Comparison of ENCODE assay signal across 13 cellular contexts in genomic region chr11:90133560-90134145, GRCh38. TPM values are rescaled to one million over a fixed set of nuclear protein-coding genes. Genes with fewer than 3 reads are reported as not detected.
A peak's percentile ranks its signal among the peaks of the same experiment; 100 is the strongest.
DNase-seq lines count a peak whose midpoint lies in the region; ATAC-seq and TF ChIP-seq lines count a peak whose summit lies in the region.
"Had no signal": no experiment of that assay in that cellular context is flagged by ENCODE, and none has a peak within 500 bp of the region (broad histone marks: within the 10 kb centered on the region; RNA-seq: fewer than 3 reads in every experiment).

No MANE protein-coding gene starts in this region.

- ATAC-seq in HG03469 (IDR thresholded peaks at IDR 0.05; ENCODE audit: unreplicated experiment) (no peak), HG03460 (IDR thresholded peaks at IDR 0.05; ENCODE audit: unreplicated experiment) (no peak)

- H3K4me2 ChIP-seq in neural progenitor cell: peak overlapping the region; percentile 76

- H3K9me3 ChIP-seq in HUES6 (ENCODE audit: control insufficient read depth, insufficient read depth, low read depth, low read length) (no peaks in the 10 kb centered on the region), esophagus muscularis mucosa (no peaks in the 10 kb centered on the region), neural progenitor cell (ENCODE audit: low read depth) (no peaks in the 10 kb centered on the region)
- H3K9me3 ChIP-seq: SJSA1, stomach had no signal

- no peak overlapping the region for H3K27ac ChIP-seq in ACC112 (ENCODE audit: low read depth, low read length)
- peak overlapping the region; percentile 42; the same call in 1 of the 2 replicates for H3K27ac ChIP-seq in HUES6 (ENCODE audit: low read depth, low read length)
- no peak overlapping the region for H3K27ac ChIP-seq in esophagus muscularis mucosa (replicated peaks in 1 of 4)
- H3K27ac ChIP-seq in neural progenitor cell: no peak overlapping the region
- H3K27ac ChIP-seq: SJSA1 had no signal

- no peak for TF ChIP-seq CTCF in esophagus muscularis mucosa (IDR thresholded peaks at IDR 0.05)
- TF ChIP-seq CTCF in neural progenitor cell (IDR thresholded peaks at IDR 0.05): no peak

- H3K27me3 ChIP-seq in ACC112 (ENCODE audit: insufficient read depth, low read length) (peaks cover 54% of the 10 kb centered on the region), HUES6 (ENCODE audit: control insufficient read depth, insufficient read depth, low read length) (0 out of 2 replicates have a peak, but pooled peaks cover 3% of the 10 kb centered on the region), esophagus muscularis mucosa (peaks cover 0 to 10% (median 7%) of the 10 kb centered on the region in 4 donors), neural progenitor cell (no peaks in the 10 kb centered on the region)
- H3K27me3 ChIP-seq: SJSA1 had no signal

- no peaks in the 10 kb centered on the region for H3K9me3 Mint-ChIP-seq in neural progenitor cell
- H3K9me3 Mint-ChIP-seq: activated CD4-positive, alpha-beta T cell treated with anti-CD3 and anti-CD28 coated beads, Interleukin-2, amount 10 ng/mL, durations not matched to agents 7 days and 5 days; activated naive CD4-positive, alpha-beta T cell treated with anti-CD3 and anti-CD28 coated beads for 36 hours had no signal

- H3K9ac ChIP-seq in HUES6 (ENCODE audit: low read length) (peak overlapping the region; percentile 80), neural progenitor cell (no peak overlapping the region)

- no peaks in the 10 kb centered on the region for H3K4me1 ChIP-seq in ACC112 (ENCODE audit: control insufficient read depth, insufficient read depth, low read length, unreplicated experiment)
- peaks cover 23% of the 10 kb centered on the region for H3K4me1 ChIP-seq in HUES6 (ENCODE audit: control insufficient read depth, insufficient read depth, low read length)
- peaks cover 0 to 19% (median 14%) of the 10 kb centered on the region in 4 donors for H3K4me1 ChIP-seq in esophagus muscularis mucosa
- H3K4me1 ChIP-seq in neural progenitor cell: peaks cover 25% of the 10 kb centered on the region
- H3K4me1 ChIP-seq: SJSA1 had no signal

- H3K4me3 ChIP-seq in ACC112 (ENCODE audit: low read depth, low read length) (peak overlapping the region; percentile 79), HUES6 (ENCODE audit: low read depth, low read length) (peak overlapping the region; percentile 77), esophagus muscularis mucosa (peak overlapping the region; percentile 53 to 60 (median 57)), neural progenitor cell (peak overlapping the region; percentile 88)

- H3K36me3 Mint-ChIP-seq in neural progenitor cell: peaks cover 4% of the 10 kb centered on the region

- no peak for TF ChIP-seq EP300 in esophagus muscularis mucosa (IDR thresholded peaks at IDR 0.05)

- H3K36me3 ChIP-seq in ACC112 (ENCODE audit: insufficient read depth, low read length) (no peaks in the 10 kb centered on the region), HUES6 (ENCODE audit: control insufficient read depth, insufficient read depth, low read length) (no peaks in the 10 kb centered on the region), esophagus muscularis mucosa (no peaks in the 10 kb centered on the region), neural progenitor cell (no peaks in the 10 kb centered on the region)
- H3K36me3 ChIP-seq: SJSA1, stomach had no signal

- DNase-seq in esophagus muscularis mucosa (ENCODE audit: extremely low spot score): no peak
- peak; percentile 10 for DNase-seq in neural progenitor cell (ENCODE audit: low spot score)
- DNase-seq in HK-2 (ENCODE audit: unreplicated experiment): no peak
- no peak for DNase-seq in stimulated activated CD8-positive, alpha-beta memory T cell treated with anti-CD3 and anti-CD28 coated beads, Interleukin-4, amount 100 ng/mL, for 48 hours
- DNase-seq: activated CD4-positive, alpha-beta T cell treated with anti-CD3 and anti-CD28 coated beads, Interleukin-2, amount 10 ng/mL, durations not matched to agents 7 days and 5 days; stomach had no signal

- no peak for TF ChIP-seq POLR2A in esophagus muscularis mucosa (IDR thresholded peaks at IDR 0.05; ENCODE audit: low read depth)

- H3K4me1 Mint-ChIP-seq in neural progenitor cell: peaks cover 29% of the 10 kb centered on the region

- H3K27me3 Mint-ChIP-seq in neural progenitor cell (ENCODE audit: insufficient read depth, low read depth): no peaks in the 10 kb centered on the region

- H3K27ac Mint-ChIP-seq in neural progenitor cell: no peak overlapping the region
- H3K27ac Mint-ChIP-seq: activated CD4-positive, alpha-beta T cell treated with anti-CD3 and anti-CD28 coated beads, Interleukin-2, amount 10 ng/mL, durations not matched to agents 7 days and 5 days; activated naive CD4-positive, alpha-beta T cell treated with anti-CD3 and anti-CD28 coated beads for 36 hours had no signal

- no peaks in the 10 kb centered on the region for H3K79me2 ChIP-seq in ACC112 (ENCODE audit: control insufficient read depth, insufficient read depth, low read length, unreplicated experiment)
- peaks cover 23% of the 10 kb centered on the region for H3K79me2 ChIP-seq in neural progenitor cell (ENCODE audit: low read depth)

- no peaks in the 10 kb centered on the region for H4K20me1 ChIP-seq in neural progenitor cell (ENCODE audit: low read depth)

- H3F3A ChIP-seq in neural progenitor cell (ENCODE audit: low read depth): peaks cover 10% of the 10 kb centered on the region

- 71% methylated on average over 3 of the region's 3 CpGs for WGBS in esophagus muscularis mucosa

- intact Hi-C loops in esophagus muscularis mucosa (cut with DNase I): no loop called here

- peak overlapping the region; percentile 72 for H2AFZ ChIP-seq in ACC112 (ENCODE audit: low read length, unreplicated experiment)
- H2AFZ ChIP-seq in neural progenitor cell (replicated peaks): peak overlapping the region; percentile 37

- peak overlapping the region; percentile 83 for H3K4me3 Mint-ChIP-seq in neural progenitor cell
- H3K4me3 Mint-ChIP-seq: activated CD4-positive, alpha-beta T cell treated with anti-CD3 and anti-CD28 coated beads, Interleukin-2, amount 10 ng/mL, durations not matched to agents 7 days and 5 days had no signal

RNA-seq across cellular contexts. Expression of gene NAALAD2, which starts 0.8 kb away (rescaled TPM):
- 1 to 10 TPM in 2 of 4 donors, under 1 TPM in 2; 0.78 to 3.3 (median 1.1) TPM for total RNA-seq in esophagus muscularis mucosa
- total RNA-seq in neural progenitor cell (ENCODE audit: low replicate concordance): 24.6 and 67.1 TPM in 2 replicates
- total RNA-seq: activated CD4-positive, alpha-beta T cell treated with anti-CD3 and anti-CD28 coated beads, Interleukin-2, amount 10 ng/mL, durations not matched to agents 7 days and 5 days; activated naive CD4-positive, alpha-beta T cell treated with anti-CD3 and anti-CD28 coated beads for 36 hours; SJSA1 had no signal

RNA-seq across cellular contexts. Expression of gene UBTFL1, which starts 47.9 kb away (rescaled TPM):
- total RNA-seq in esophagus muscularis mucosa: not detected
- total RNA-seq in neural progenitor cell (ENCODE audit: low replicate concordance): not detected in 2 replicates
- total RNA-seq: activated CD4-positive, alpha-beta T cell treated with anti-CD3 and anti-CD28 coated beads, Interleukin-2, amount 10 ng/mL, durations not matched to agents 7 days and 5 days; activated naive CD4-positive, alpha-beta T cell treated with anti-CD3 and anti-CD28 coated beads for 36 hours; dermis blood vessel endothelial cell; SJSA1; stomach had no signal
